Comparison of ENCODE assay signal across 8 cellular contexts in the genomic region with DNA sequence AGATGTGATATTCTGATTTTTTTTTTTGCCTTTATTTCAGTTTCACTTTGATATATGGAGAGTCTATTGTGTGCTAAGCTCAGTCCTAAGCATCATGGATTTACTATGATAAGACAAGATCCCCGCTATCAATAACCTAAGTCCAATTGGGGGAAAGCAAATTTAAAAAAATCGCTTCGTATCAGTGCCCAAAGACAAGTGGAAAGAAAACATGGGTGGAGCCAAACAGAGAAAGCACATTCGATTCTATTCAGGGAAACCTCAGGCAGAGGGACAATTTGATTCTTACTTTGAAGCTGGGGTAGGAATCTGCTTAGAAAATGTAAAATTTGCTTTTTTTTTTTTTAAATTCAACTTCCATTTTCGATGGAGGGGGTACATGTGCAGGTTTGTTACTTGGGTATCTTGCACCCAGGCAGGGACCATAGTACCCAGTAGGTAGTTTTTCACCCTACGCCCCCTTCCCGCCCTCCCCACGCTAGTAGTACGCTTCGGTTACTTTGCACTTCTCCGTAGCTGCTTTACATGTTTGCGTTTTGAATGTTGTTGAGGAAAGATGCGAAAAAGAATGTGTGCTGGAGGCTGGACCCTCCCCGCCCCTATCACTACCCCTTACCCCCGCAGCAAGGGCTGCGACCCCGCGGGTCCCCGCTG. TPM values are rescaled to one million over a fixed set of nuclear protein-coding genes. Genes with fewer than 3 reads are reported as not detected.
DNase-seq lines count a peak whose midpoint lies in the region; ATAC-seq and TF ChIP-seq lines count a peak whose summit lies in the region.

No MANE protein-coding gene starts in this region.

- peak overlapping the region; percentile 94 for H3K4me2 ChIP-seq in OCI-LY3 (ENCODE audit: low read length)
- H3K4me2 ChIP-seq in fibroblast of lung (ENCODE audit: extremely low read depth, insufficient read depth, low read length) = peak overlapping the region; percentile 66

- H3K79me2 ChIP-seq in OCI-LY3 (ENCODE audit: low read length) (no peaks in the 10 kb centered on the region), fibroblast of lung (ENCODE audit: control insufficient read depth, insufficient read depth, low read length) (no peaks in the 10 kb centered on the region)

- peak overlapping the region; percentile 54 for H3K9ac ChIP-seq in OCI-LY3 (ENCODE audit: low read length)
- H3K9ac ChIP-seq in fibroblast of lung (ENCODE audit: insufficient read depth, low read length) = no peak overlapping the region

- H2AFZ ChIP-seq in OCI-LY3 (ENCODE audit: low read depth, low read length) (peak overlapping the region; percentile 86), fibroblast of lung (ENCODE audit: low read length) (no peak overlapping the region)

- ATAC-seq in body of pancreas (no peak), GM18502 (IDR thresholded peaks at IDR 0.05; ENCODE audit: poor library complexity, unreplicated experiment) (no peak)

- H3K4me1 ChIP-seq in HEK293 (ENCODE audit: control insufficient read depth, insufficient read depth, low read length) = no peaks in the 10 kb centered on the region
- H3K4me1 ChIP-seq in OCI-LY3 (ENCODE audit: low read length) = peaks cover 5% of the 10 kb centered on the region; the same call in 1 of the 2 replicates
- no peaks in the 10 kb centered on the region for H3K4me1 ChIP-seq in fibroblast of lung (ENCODE audit: control insufficient read depth, extremely low read depth, insufficient read depth, low read length)
- peaks cover 13% of the 10 kb centered on the region for H3K4me1 ChIP-seq in body of pancreas

- H4K20me1 ChIP-seq in OCI-LY3 (ENCODE audit: insufficient read depth, low read length) (no peaks in the 10 kb centered on the region), fibroblast of lung (ENCODE audit: control insufficient read depth, extremely low read depth, insufficient read depth, low read length) (no peaks in the 10 kb centered on the region)

- CTCF ChIA-PET in HEK293 (lab: Yijun Ruan, JAX) = interaction anchor here (1.1 kb wide), 1 partner anchor 11 kb away, joined by 3 read pairs; no protein-coding TSS in a partner anchor

- H3K27me3 ChIP-seq in OCI-LY3 (ENCODE audit: low read depth, low read length) = peaks cover 15% of the 10 kb centered on the region
- H3K27me3 ChIP-seq in fibroblast of lung (ENCODE audit: control insufficient read depth, insufficient read depth, low read length) = no peaks in the 10 kb centered on the region
- H3K27me3 ChIP-seq in body of pancreas = peaks cover 0 to 6% of the 10 kb centered on the region in 2 donors

- WGBS in body of pancreas, 2 donors = 13 to 17% methylated on average over 18 to 19 of the region's 19 CpGs

- H3K36me3 ChIP-seq in HEK293 (ENCODE audit: control insufficient read depth in 2 of 2, insufficient read depth in 1 of 2, low read length in 2 of 2) (peaks cover 0 to under 1% of the 10 kb centered on the region in 2 experiments; a peak in 1 of 3 replicates), OCI-LY3 (replicated peaks; ENCODE audit: low read depth, low read length) (no peaks in the 10 kb centered on the region), fibroblast of lung (ENCODE audit: control insufficient read depth, insufficient read depth, low read length) (no peaks in the 10 kb centered on the region), body of pancreas (replicated peaks in 1 of 2; ENCODE audit: insufficient read depth in 1 of 2, low read depth in 2 of 2) (no peaks in the 10 kb centered on the region)

- POLR2A ChIA-PET in HEK293 (lab: Yijun Ruan, JAX) = no interaction called here

- TF ChIP-seq CTCF in HEK293 (tag by site-specific recombination; IDR thresholded peaks at IDR 0.05) (no peak), OCI-LY3 (IDR thresholded peaks at IDR 0.05; ENCODE audit: low read depth, low read length) (no peak), fibroblast of lung (conservative IDR thresholded peaks at IDR 0.05 in 1 of 2, IDR thresholded peaks at IDR 0.05 in 1 of 2; ENCODE audit: low read depth in 1 of 2, low read length in 2 of 2) (no peak), retinal pigment epithelial cell (conservative IDR thresholded peaks at IDR 0.05; ENCODE audit: low read depth, low read length) (no peak), body of pancreas (IDR thresholded peaks at IDR 0.05) (no peak)

- no peak for TF ChIP-seq POLR2A in body of pancreas (IDR thresholded peaks at IDR 0.05)

- no peak overlapping the region for H3K27ac ChIP-seq in HEK293 (ENCODE audit: extremely low read depth, low read depth, low read length)
- no peak overlapping the region for H3K27ac ChIP-seq in OCI-LY3 (ENCODE audit: low read length)
- no peak overlapping the region for H3K27ac ChIP-seq in fibroblast of lung (ENCODE audit: insufficient read depth, low read length)
- no peak overlapping the region for H3K27ac ChIP-seq in body of pancreas

- intact Hi-C loops in body of pancreas (cut with DNase I) = no loop called here

- H3K4me3 ChIP-seq in HEK293 (ENCODE audit: low read depth, low read length) = peak overlapping the region; percentile 36
- H3K4me3 ChIP-seq in OCI-LY3 (ENCODE audit: low read length) = peak overlapping the region; percentile 92
- H3K4me3 ChIP-seq in fibroblast of lung (replicated peaks in 1 of 4; ENCODE audit: control extremely low read depth in 1 of 4, insufficient read depth in 1 of 4, low read depth in 3 of 4, low read length in 4 of 4) = peak overlapping the region in 2 of 4 experiments; percentile 29 to 59
- peak overlapping the region; percentile 57 for H3K4me3 ChIP-seq in retinal pigment epithelial cell (ENCODE audit: low read length)
- H3K4me3 ChIP-seq in body of pancreas = no peak overlapping the region

- no peak for DNase-seq in fibroblast of lung (ENCODE audit: low read depth in 2 of 2)
- DNase-seq in retinal pigment epithelial cell (ENCODE audit: low read depth) = no peak
- DNase-seq in SK-N-DZ (ENCODE audit: low spot score) = no peak
- DNase-seq in iPS-NIHi11 (ENCODE audit: low spot score) = no peak
- no peak for DNase-seq in body of pancreas

- H3K9me3 ChIP-seq in HEK293 (ENCODE audit: control insufficient read depth, insufficient read depth, low read depth, low read length) (no peaks in the 10 kb centered on the region; the same call in 1 of the 2 replicates), OCI-LY3 (ENCODE audit: insufficient read depth, low read length) (no peaks in the 10 kb centered on the region), fibroblast of lung (ENCODE audit: control insufficient read depth, insufficient read depth, low read depth, low read length) (no peaks in the 10 kb centered on the region), body of pancreas (no peaks in the 10 kb centered on the region)

TF ChIP-seq in HEK293, 187 proteins besides CTCF, POLR2A, EP300 and RAD21 (continues in another document):
- no peak for TF ChIP-seq ZNF2 (tag by site-specific recombination; IDR thresholded peaks at IDR 0.05)
- TF ChIP-seq ZNF354C (tag by site-specific recombination; IDR thresholded peaks at IDR 0.05; ENCODE audit: borderline replicate concordance, low read depth) = no peak
- TF ChIP-seq ZNF214 (tag by site-specific recombination; IDR thresholded peaks at IDR 0.05; ENCODE audit: borderline replicate concordance) = no peak
- TF ChIP-seq, protein P1, sequence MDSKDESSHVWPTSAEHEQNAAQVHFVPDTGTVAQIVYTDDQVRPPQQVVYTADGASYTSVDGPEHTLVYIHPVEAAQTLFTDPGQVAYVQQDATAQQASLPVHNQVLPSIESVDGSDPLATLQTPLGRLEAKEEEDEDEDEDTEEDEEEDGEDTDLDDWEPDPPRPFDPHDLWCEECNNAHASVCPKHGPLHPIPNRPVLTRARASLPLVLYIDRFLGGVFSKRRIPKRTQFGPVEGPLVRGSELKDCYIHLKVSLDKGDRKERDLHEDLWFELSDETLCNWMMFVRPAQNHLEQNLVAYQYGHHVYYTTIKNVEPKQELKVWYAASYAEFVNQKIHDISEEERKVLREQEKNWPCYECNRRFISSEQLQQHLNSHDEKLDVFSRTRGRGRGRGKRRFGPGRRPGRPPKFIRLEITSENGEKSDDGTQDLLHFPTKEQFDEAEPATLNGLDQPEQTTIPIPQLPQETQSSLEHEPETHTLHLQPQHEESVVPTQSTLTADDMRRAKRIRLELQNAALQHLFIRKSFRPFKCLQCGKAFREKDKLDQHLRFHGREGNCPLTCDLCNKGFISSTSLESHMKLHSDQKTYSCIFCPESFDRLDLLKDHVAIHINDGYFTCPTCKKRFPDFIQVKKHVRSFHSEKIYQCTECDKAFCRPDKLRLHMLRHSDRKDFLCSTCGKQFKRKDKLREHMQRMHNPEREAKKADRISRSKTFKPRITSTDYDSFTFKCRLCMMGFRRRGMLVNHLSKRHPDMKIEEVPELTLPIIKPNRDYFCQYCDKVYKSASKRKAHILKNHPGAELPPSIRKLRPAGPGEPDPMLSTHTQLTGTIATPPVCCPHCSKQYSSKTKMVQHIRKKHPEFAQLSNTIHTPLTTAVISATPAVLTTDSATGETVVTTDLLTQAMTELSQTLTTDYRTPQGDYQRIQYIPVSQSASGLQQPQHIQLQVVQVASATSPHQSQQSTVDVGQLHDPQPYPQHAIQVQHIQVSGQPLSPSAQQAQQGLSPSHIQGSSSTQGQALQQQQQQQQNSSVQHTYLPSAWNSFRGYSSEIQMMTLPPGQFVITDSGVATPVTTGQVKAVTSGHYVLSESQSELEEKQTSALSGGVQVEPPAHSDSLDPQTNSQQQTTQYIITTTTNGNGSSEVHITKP (tag by site-specific recombination; IDR thresholded peaks at IDR 0.05) = peak; percentile 41; the same call in 1 of the 2 replicates
- TF ChIP-seq SETDB1 (IDR thresholded peaks at IDR 0.05; ENCODE audit: insufficient read length, low read length) = no peak
- TF ChIP-seq ZNF776 (tag by site-specific recombination; IDR thresholded peaks at IDR 0.05; ENCODE audit: borderline replicate concordance) = no peak
- no peak for TF ChIP-seq ZEB2 (tag by site-specific recombination; IDR thresholded peaks at IDR 0.05)

RNA-seq across cellular contexts. Expression of gene KIF5C, which starts 12.4 kb away (rescaled TPM):
- total RNA-seq in fibroblast of lung (0.17 and 0.51 TPM in 2 replicates), body of pancreas (1 to 10 TPM; 2.0 to 2.6 TPM)
- 0.09 and 0.17 TPM in 2 replicates for polyA plus RNA-seq in fibroblast of lung
- polyA plus RNA-seq in fibroblast of lung (2012) = 0.07 and 0.31 TPM in 2 replicates
- polyA minus RNA-seq in fibroblast of lung (ENCODE audit: low replicate concordance) = not detected in 2 replicates
- polyA plus RNA-seq in SK-N-DZ (2014; cell fraction: cytosol; rRNA removed) = 50.0 and 52.0 TPM in 2 replicates
- 55.4 and 70.4 TPM in 2 replicates for polyA plus RNA-seq in SK-N-DZ (2014; cell fraction: nucleus; rRNA removed)

Comparison
In these comparisons a context has a peak if more than half of its experiments do, and no peak if none do; other contexts are left out.
1. H3K4me3 ChIP-seq: peak in HEK293 (single experiment), OCI-LY3 (single experiment) and retinal pigment epithelial cell (single experiment); none in body of pancreas (0 of 2).